In the genomic region with DNA sequence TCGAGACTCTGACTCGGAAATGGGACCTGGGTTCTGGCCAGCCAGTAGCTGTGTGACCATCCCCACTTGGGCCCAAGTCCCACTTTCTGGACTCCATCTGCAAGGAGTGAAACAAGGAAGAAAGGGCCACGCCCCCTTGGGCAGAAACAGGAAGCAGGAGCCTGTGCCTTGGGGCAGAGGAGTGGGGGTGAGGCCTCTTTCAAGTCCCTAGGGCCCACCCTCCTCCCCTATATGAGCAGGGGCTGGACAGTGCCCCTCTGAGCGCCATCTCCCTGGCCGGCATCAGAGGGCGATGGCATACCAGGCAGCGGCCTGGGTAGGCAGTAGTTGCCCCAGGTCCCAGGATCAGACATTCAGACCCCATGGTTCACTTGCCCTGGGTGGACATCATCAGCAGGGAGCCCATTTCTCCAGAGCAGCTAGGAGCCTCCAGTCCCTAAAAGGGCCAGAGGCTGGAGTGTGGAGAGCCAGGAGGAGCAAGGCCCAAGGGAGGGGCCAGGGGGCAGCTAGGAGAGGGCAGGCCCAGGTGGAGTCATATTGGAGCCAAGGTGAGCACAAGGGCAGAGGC, we compare ENCODE assay signal across 9 cellular contexts. TPM values are rescaled to one million over a fixed set of nuclear protein-coding genes. Genes with fewer than 3 reads are reported as not detected.
DNase-seq lines count a peak whose midpoint lies in the region; ATAC-seq and TF ChIP-seq lines count a peak whose summit lies in the region.
"Had no signal": no experiment of that assay in that cellular context is flagged by ENCODE, and none has a peak within 500 bp of the region (broad histone marks: within the 10 kb centered on the region; RNA-seq: fewer than 3 reads in every experiment).

No MANE protein-coding gene starts in this region.

- DNase-seq in EL (peak; percentile 86), RPMI7951 (ENCODE audit: low read depth) (peak; percentile 91), fibroblast of pulmonary artery (ENCODE audit: low read depth) (peak; percentile 75), prostate gland (ENCODE audit: low spot score) (no peak), inferior parietal cortex (ENCODE audit: extremely low spot score) (no peak)
- DNase-seq in effector memory CD4-positive, alpha-beta T cell, result no peak
- DNase-seq: activated CD8-positive, alpha-beta memory T cell treated with anti-CD3 and anti-CD28 coated beads, Interleukin-2, amount 50 U/mL, for 48 hours had no signal

- H3K9me3 ChIP-seq in prostate gland, result no peaks in the 10 kb centered on the region
- no peaks in the 10 kb centered on the region for H3K9me3 ChIP-seq in effector memory CD4-positive, alpha-beta T cell (ENCODE audit: control insufficient read depth, low read length)

- H3K27me3 ChIP-seq in prostate gland (replicated peaks; ENCODE audit: insufficient read depth), result no peaks in the 10 kb centered on the region
- no peaks in the 10 kb centered on the region for H3K27me3 ChIP-seq in effector memory CD4-positive, alpha-beta T cell (replicated peaks; ENCODE audit: control insufficient read depth, insufficient read depth, low read length, poor library complexity, severe bottlenecking)

- intact Hi-C loops in prostate gland (cut with DNase I), result no loop called here

- TF ChIP-seq CTCF in fibroblast of pulmonary artery (IDR thresholded peaks at IDR 0.05; ENCODE audit: low read length, missing control alignments) (no peak), prostate gland (IDR thresholded peaks at IDR 0.05) (no peak)

- 53% methylated on average over 7 of the region's 7 CpGs for WGBS in prostate gland

- peak overlapping the region; percentile 85 to 89 for H3K27ac ChIP-seq in prostate gland
- H3K27ac ChIP-seq in effector memory CD4-positive, alpha-beta T cell (ENCODE audit: insufficient read depth, low read length, poor library complexity, severe bottlenecking), result no peak overlapping the region

- H3K4me1 ChIP-seq in prostate gland (replicated peaks), result peaks cover 30% of the 10 kb centered on the region
- no peaks in the 10 kb centered on the region for H3K4me1 ChIP-seq in effector memory CD4-positive, alpha-beta T cell (ENCODE audit: control insufficient read depth, insufficient read depth, low read length, poor library complexity, severe bottlenecking)

- H3K4me3 ChIP-seq in fibroblast of pulmonary artery (replicated peaks; ENCODE audit: low read depth, low read length) (no peak overlapping the region), prostate gland (no peak overlapping the region)
- no peak overlapping the region for H3K4me3 ChIP-seq in effector memory CD4-positive, alpha-beta T cell (ENCODE audit: insufficient read depth, low read depth, low read length, poor library complexity, severe bottlenecking)

- H3K36me3 ChIP-seq in prostate gland, result peaks cover 0 to 8% of the 10 kb centered on the region in 2 donors
- no peaks in the 10 kb centered on the region for H3K36me3 ChIP-seq in effector memory CD4-positive, alpha-beta T cell (ENCODE audit: control insufficient read depth, insufficient read depth, low read length)

- no peak for TF ChIP-seq POLR2A in prostate gland (IDR thresholded peaks at IDR 0.05)

- ATAC-seq in HG02870 (IDR thresholded peaks at IDR 0.05; ENCODE audit: unreplicated experiment) (no peak), GM19351 (IDR thresholded peaks at IDR 0.05; ENCODE audit: unreplicated experiment) (no peak)

RNA-seq across cellular contexts. Expression of a gene that starts 7.1 kb away (rescaled TPM):
- 19.7 and 20.3 TPM in 2 replicates for total RNA-seq in RPMI7951 (2014; rRNA removed; shearing (Covaris generic))
- 100 to 1,000 TPM in 1 of 2 donors, 10 to 100 TPM in 1; 51.1 to 181 TPM for total RNA-seq in prostate gland

RNA-seq across cellular contexts. Expression of a gene that starts 25.5 kb away (rescaled TPM):
- not detected in 2 replicates for total RNA-seq in RPMI7951 (2014; rRNA removed; shearing (Covaris generic))
- 1 to 10 TPM in 1 of 2 donors, not detected in 1; 7.0 TPM for total RNA-seq in prostate gland

RNA-seq across cellular contexts. Expression of a gene that starts 37.3 kb away (rescaled TPM):
- total RNA-seq in RPMI7951 (2014; rRNA removed; shearing (Covaris generic)), result not detected in 2 replicates
- not detected for total RNA-seq in prostate gland

Comparison
In these comparisons a context has a peak if more than half of its experiments do, and no peak if none do; other contexts are left out.
1. DNase-seq: peak in EL (single experiment), RPMI7951 (single experiment) and fibroblast of pulmonary artery (single experiment); none in prostate gland (single experiment), inferior parietal cortex (single experiment) and effector memory CD4-positive, alpha-beta T cell (0 of 3).